In the genomic region with DNA sequence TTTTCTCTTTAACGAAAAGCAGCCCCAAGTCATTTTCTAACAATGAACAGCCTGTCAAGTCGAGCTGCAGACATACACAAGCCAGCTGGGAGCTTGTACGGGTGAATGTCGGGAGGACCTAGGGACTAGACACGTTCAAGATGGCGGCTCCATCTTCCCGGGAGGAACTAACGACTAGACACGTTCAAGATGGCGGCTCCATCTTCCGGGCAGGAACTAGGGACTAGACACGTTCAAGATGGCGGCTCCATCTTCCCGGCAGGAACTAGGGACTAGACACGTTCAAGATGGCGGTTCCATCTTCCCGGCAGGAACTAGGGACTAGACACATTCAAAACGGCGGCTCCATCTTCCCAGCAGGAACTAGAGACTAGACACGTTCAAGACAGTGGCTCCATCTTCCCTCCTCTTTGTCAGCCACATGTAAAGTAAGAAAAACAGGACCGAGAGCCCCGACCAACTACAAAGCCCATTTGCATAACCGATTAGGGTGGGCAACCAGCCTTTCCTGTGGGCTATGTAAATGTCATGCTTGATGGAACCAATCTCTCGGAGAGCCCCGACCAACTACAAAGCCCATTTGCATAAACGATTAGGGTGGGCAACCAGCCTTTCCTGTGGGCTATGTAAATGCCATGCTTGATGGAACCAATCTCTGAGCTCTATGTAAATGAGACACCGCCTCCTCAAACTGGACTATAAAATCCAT, we compare ENCODE assay signal across 2 cellular contexts.
TF ChIP-seq lines count a peak whose summit lies in the region.

No MANE protein-coding gene starts in this region.

TF ChIP-seq in HEK293, 187 proteins besides CTCF, POLR2A, EP300 and RAD21 (continued from another document and continues in another):
- peak; percentile 79 for TF ChIP-seq ZBTB11 (tag by site-specific recombination; conservative IDR thresholded peaks at IDR 0.05; ENCODE audit: low read depth)
- TF ChIP-seq ZNF18 (tag by site-specific recombination; IDR thresholded peaks at IDR 0.05), result no peak
- TF ChIP-seq, protein P1, sequence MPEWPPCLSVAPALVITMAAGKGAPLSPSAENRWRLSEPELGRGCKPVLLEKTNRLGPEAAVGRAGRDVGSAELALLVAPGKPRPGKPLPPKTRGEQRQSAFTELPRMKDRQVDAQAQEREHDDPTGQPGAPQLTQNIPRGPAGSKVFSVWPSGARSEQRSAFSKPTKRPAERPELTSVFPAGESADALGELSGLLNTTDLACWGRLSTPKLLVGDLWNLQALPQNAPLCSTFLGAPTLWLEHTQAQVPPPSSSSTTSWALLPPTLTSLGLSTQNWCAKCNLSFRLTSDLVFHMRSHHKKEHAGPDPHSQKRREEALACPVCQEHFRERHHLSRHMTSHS (tag by site-specific recombination; IDR thresholded peaks at IDR 0.05), result no peak
- no peak for TF ChIP-seq BCL6B (tag by site-specific recombination; IDR thresholded peaks at IDR 0.05)
- peak; percentile 84 for TF ChIP-seq YY2 (tag by site-specific recombination; IDR thresholded peaks at IDR 0.05)
- peak; percentile 97 for TF ChIP-seq ZBTB6 (tag by site-specific recombination; IDR thresholded peaks at IDR 0.05)
- TF ChIP-seq ZFP69B (tag by site-specific recombination; IDR thresholded peaks at IDR 0.05), result no peak
- 0 out of 2 replicates have a peak, but pooled peaks have one; percentile 51 for TF ChIP-seq ZBTB48 (tag by site-specific recombination; IDR thresholded peaks at IDR 0.05)
- TF ChIP-seq ZNF24 (tag by site-specific recombination; IDR thresholded peaks at IDR 0.05), result no peak
- peak; percentile 31; the same call in 1 of the 2 replicates for TF ChIP-seq ZBTB17 (tag by site-specific recombination; IDR thresholded peaks at IDR 0.05)
- no peak for TF ChIP-seq ZNF16 (tag by site-specific recombination; IDR thresholded peaks at IDR 0.05; ENCODE audit: low read depth)
- TF ChIP-seq ZNF449 (tag by site-specific recombination; IDR thresholded peaks at IDR 0.05), result no peak

TF ChIP-seq in K562, 482 proteins besides CTCF, POLR2A, EP300 and RAD21 (continued from another document and continues in another):
- TF ChIP-seq, protein P2, sequence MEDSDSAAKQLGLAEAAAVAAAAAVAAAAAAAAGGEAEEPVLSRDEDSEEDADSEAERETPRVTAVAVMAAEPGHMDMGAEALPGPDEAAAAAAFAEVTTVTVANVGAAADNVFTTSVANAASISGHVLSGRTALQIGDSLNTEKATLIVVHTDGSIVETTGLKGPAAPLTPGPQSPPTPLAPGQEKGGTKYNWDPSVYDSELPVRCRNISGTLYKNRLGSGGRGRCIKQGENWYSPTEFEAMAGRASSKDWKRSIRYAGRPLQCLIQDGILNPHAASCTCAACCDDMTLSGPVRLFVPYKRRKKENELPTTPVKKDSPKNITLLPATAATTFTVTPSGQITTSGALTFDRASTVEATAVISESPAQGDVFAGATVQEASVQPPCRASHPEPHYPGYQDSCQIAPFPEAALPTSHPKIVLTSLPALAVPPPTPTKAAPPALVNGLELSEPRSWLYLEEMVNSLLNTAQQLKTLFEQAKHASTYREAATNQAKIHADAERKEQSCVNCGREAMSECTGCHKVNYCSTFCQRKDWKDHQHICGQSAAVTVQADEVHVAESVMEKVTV (CRISPR knock-in tag; IDR thresholded peaks at IDR 0.05), result no peak
- TF ChIP-seq GATA2 (CRISPR knock-in tag; IDR thresholded peaks at IDR 0.05), result no peak
- no peak for TF ChIP-seq TARDBP (IDR thresholded peaks at IDR 0.05)
- TF ChIP-seq NR2C1 (IDR thresholded peaks at IDR 0.05), result no peak
- 0 out of 2 replicates have a peak, but pooled peaks have one; percentile 24 for TF ChIP-seq NR2C1 (tag; IDR thresholded peaks at IDR 0.05)
- TF ChIP-seq, protein P3, sequence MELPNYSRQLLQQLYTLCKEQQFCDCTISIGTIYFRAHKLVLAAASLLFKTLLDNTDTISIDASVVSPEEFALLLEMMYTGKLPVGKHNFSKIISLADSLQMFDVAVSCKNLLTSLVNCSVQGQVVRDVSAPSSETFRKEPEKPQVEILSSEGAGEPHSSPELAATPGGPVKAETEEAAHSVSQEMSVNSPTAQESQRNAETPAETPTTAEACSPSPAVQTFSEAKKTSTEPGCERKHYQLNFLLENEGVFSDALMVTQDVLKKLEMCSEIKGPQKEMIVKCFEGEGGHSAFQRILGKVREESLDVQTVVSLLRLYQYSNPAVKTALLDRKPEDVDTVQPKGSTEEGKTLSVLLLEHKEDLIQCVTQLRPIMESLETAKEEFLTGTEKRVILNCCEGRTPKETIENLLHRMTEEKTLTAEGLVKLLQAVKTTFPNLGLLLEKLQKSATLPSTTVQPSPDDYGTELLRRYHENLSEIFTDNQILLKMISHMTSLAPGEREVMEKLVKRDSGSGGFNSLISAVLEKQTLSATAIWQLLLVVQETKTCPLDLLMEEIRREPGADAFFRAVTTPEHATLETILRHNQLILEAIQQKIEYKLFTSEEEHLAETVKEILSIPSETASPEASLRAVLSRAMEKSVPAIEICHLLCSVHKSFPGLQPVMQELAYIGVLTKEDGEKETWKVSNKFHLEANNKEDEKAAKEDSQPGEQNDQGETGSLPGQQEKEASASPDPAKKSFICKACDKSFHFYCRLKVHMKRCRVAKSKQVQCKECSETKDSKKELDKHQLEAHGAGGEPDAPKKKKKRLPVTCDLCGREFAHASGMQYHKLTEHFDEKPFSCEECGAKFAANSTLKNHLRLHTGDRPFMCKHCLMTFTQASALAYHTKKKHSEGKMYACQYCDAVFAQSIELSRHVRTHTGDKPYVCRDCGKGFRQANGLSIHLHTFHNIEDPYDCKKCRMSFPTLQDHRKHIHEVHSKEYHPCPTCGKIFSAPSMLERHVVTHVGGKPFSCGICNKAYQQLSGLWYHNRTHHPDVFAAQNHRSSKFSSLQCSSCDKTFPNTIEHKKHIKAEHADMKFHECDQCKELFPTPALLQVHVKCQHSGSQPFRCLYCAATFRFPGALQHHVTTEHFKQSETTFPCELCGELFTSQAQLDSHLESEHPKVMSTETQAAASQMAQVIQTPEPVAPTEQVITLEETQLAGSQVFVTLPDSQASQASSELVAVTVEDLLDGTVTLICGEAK (IDR thresholded peaks at IDR 0.05), result peak; percentile 89
- TF ChIP-seq, protein P3 (CRISPR knock-in tag; IDR thresholded peaks at IDR 0.05), result no peak
- peak in 1 of 3 experiments; percentile 75; a peak in 2 of 6 replicates for TF ChIP-seq ZBTB11 (CRISPR knock-in tag; IDR thresholded peaks at IDR 0.05)
- peak; percentile 88 to 99 (median 98) for TF ChIP-seq YY1 (IDR thresholded peaks at IDR 0.05; ENCODE audit: borderline replicate concordance in 1 of 3, control insufficient read depth in 1 of 3, extremely low read depth in 1 of 3, insufficient read depth in 3 of 3, insufficient read length in 1 of 3, insufficient replicate concordance in 2 of 3, low read depth in 1 of 3, low read length in 2 of 3)
- TF ChIP-seq, protein P4, sequence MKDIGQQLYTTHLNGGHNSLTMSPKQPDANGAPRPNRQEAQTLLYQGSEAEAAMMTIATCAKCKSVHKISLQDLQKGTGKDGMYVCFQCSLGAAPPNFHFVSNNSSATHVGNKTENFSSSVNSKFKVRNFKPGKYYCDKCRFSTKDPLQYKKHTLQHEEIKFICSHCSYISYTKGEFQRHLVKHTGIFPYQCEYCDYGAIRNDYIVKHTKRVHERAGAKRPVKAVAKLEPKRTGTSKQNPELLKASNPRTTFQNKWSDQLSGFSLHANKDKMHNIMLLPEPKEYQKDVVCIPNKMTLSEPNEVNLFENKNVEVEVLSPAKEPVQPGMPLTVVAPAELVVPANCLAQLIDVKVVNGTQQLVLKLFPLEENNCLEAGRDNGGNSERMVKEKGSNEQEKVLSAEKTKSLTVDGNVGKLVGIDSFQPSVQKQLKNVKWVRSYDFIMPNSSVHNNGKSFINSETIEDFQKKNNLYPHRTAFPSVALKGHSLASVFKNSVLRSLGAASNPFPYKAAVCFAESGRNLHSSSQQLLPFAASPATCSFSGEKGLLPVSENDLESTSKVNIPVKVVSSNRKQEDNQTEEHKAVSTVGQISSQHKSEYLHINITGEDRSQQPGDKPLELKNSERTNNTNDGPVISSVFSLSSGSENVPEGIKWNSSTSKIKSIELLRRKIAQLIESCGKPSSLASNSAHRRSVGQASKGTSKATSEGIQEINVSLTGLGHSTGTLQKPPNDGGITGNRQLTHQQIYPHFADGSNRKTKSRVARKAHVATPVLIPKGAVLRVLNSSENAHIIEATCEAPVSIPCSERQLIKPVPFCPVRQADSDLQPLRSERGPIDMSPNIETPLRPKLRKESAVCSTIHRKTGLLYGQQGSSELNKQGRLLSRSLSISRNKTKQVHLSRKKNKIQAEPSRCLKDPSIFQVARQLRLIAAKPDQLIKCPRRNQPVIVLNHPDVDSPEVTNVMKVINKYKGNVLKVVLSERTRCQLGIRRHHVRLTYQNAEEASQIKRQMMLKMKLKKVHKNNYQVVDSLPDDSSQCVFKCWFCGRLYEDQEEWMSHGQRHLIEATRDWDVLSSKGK (CRISPR knock-in tag; IDR thresholded peaks at IDR 0.05), result no peak
- no peak for TF ChIP-seq FOXO4 (CRISPR knock-in tag; IDR thresholded peaks at IDR 0.05)
- 0 out of 2 replicates have a peak, but pooled peaks have one; percentile 22 for TF ChIP-seq SUPT5H (IDR thresholded peaks at IDR 0.05)
- TF ChIP-seq NR2C2 (CRISPR knock-in tag; IDR thresholded peaks at IDR 0.05), result no peak
- peak; percentile 57; the same call in 1 of the 2 replicates for TF ChIP-seq NR2C2 (tag; IDR thresholded peaks at IDR 0.05)
- TF ChIP-seq, protein P5, sequence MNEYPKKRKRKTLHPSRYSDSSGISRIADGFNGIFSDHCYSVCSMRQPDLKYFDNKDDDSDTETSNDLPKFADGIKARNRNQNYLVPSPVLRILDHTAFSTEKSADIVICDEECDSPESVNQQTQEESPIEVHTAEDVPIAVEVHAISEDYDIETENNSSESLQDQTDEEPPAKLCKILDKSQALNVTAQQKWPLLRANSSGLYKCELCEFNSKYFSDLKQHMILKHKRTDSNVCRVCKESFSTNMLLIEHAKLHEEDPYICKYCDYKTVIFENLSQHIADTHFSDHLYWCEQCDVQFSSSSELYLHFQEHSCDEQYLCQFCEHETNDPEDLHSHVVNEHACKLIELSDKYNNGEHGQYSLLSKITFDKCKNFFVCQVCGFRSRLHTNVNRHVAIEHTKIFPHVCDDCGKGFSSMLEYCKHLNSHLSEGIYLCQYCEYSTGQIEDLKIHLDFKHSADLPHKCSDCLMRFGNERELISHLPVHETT (CRISPR knock-in tag; conservative IDR thresholded peaks at IDR 0.05 in 1 of 2, IDR thresholded peaks at IDR 0.05 in 1 of 2), result peak in 1 of 2 experiments; percentile 35; a peak in 1 of 4 replicates
- peak; percentile 29; the same call in 1 of the 2 replicates for TF ChIP-seq POLR2AphosphoS5 (IDR thresholded peaks at IDR 0.05; ENCODE audit: control insufficient read depth, insufficient read depth, low read depth, low read length)
- TF ChIP-seq ZNF766 (CRISPR knock-in tag; conservative IDR thresholded peaks at IDR 0.05), result peak; percentile 69
